ENCODE assay signal across 24 cellular contexts in genomic region chr5:117475925-117476324, GRCh38.
"Had no signal": no experiment of that assay in that cellular context is flagged by ENCODE, and none has a peak within 500 bp of the region (broad histone marks: within the 10 kb centered on the region; RNA-seq: fewer than 3 reads in every experiment).

No MANE protein-coding gene starts in this region.

- H3K4me1 ChIP-seq: colonic mucosa, heart left ventricle, left ventricle myocardium inferior, parathyroid adenoma, psoas muscle, right lobe of liver, spleen, tibial artery, upper lobe of left lung, uterus had no signal

- H3K9ac ChIP-seq: parathyroid adenoma had no signal

- H3K9me3 ChIP-seq: colonic mucosa, heart left ventricle, psoas muscle, right lobe of liver, tibial artery, upper lobe of left lung, uterus had no signal

- H3K36me3 ChIP-seq: colonic mucosa, heart left ventricle, left ventricle myocardium inferior, right lobe of liver, spleen, tibial artery, upper lobe of left lung, uterus had no signal

- ATAC-seq: heart left ventricle; psoas muscle; stimulated activated memory B cell treated with anti-CD40 and anti-IgM and Interleukin-4, amounts not matched to agents 10 μg/mL and 1 μg/mL and 100 μg/mL, for 72 hours had no signal

- FAIRE-seq: endothelial cell of umbilical vein, islet of Langerhans had no signal

- DNase-seq: colonic mucosa; dermis blood vessel endothelial cell; foreskin melanocyte; heart left ventricle; hypothalamus; left ventricle myocardium inferior; mesenchymal stem cell; midbrain; naive B cell; psoas muscle; retina; right lobe of liver; spleen; stimulated activated CD4-positive, alpha-beta T cell treated with anti-CD3 and anti-CD28 coated beads, Interleukin-15, amount 100 ng/mL, for 24 hours; stimulated activated CD4-positive, alpha-beta T cell treated with anti-CD3 and anti-CD28 coated beads, Interleukin-1b, Interleukin-23, amount 100 ng/mL, for 48 hours; stimulated activated CD4-positive, alpha-beta T cell treated with anti-CD3 and anti-CD28 coated beads, Interleukin-4, amount 100 ng/mL, for 24 hours; tibial artery; upper lobe of left lung; uterus had no signal

- H3K4me3 ChIP-seq: colonic mucosa, heart left ventricle, left ventricle myocardium inferior, lung, psoas muscle, right lobe of liver, spleen, tibial artery, upper lobe of left lung, uterus had no signal

- H3K27ac ChIP-seq: colonic mucosa, heart left ventricle, left ventricle myocardium inferior, parathyroid adenoma, psoas muscle, right lobe of liver, spleen, tibial artery, upper lobe of left lung, uterus had no signal
